ENCODE assay signal across 20 cellular contexts in genomic region chr5:74266132-74266531, GRCh38.
"Had no signal": no experiment of that assay in that cellular context is flagged by ENCODE, and none has a peak within 500 bp of the region (broad histone marks: within the 10 kb centered on the region; RNA-seq: fewer than 3 reads in every experiment).

No MANE protein-coding gene starts in this region.

- H3K27ac ChIP-seq: coronary artery, foreskin keratinocyte, left ventricle myocardium inferior, neutrophil, sigmoid colon, skin epidermis, testis, tibial nerve had no signal

- H3K4me1 ChIP-seq: foreskin keratinocyte, left ventricle myocardium inferior, sigmoid colon, testis, tibial nerve had no signal

- H3K4me3 ChIP-seq: coronary artery, left ventricle myocardium inferior, sigmoid colon, skin epidermis, testis, tibial nerve had no signal

- DNase-seq: caudate nucleus; effector CD4-positive, alpha-beta T cell; endodermal cell; erythroblast; foreskin keratinocyte; head of caudate nucleus; hippocampal formation; left ventricle myocardium inferior; mesendoderm; naive thymus-derived CD4-positive, alpha-beta T cell; posterior cingulate gyrus; sigmoid colon; stimulated activated CD4-positive, alpha-beta T cell treated with anti-CD3 and anti-CD28 coated beads, Interleukin-12 subunit alpha, Interleukin-12 subunit beta, amount 100 ng/mL, for 4 hours; stimulated activated CD4-positive, alpha-beta T cell treated with anti-CD3 and anti-CD28 coated beads, Interleukin-2, amount 100 ng/mL, for 48 hours; testis had no signal

- H3K9me3 ChIP-seq: left ventricle myocardium inferior, neutrophil, sigmoid colon, testis, tibial nerve had no signal

- H3K36me3 ChIP-seq: left ventricle myocardium inferior, neutrophil, sigmoid colon, tibial nerve had no signal

- H3K27me3 ChIP-seq: foreskin keratinocyte, neutrophil, sigmoid colon, testis, tibial nerve had no signal

- ATAC-seq: foreskin keratinocyte; naive thymus-derived CD4-positive, alpha-beta T cell; stimulated activated memory B cell treated with anti-CD40 and anti-IgM and Interleukin-4, amounts not matched to agents 10 μg/mL and 1 μg/mL and 100 μg/mL, for 72 hours had no signal
